In genomic region chrX:70762285-70762684, GRCh38 we compare ENCODE assay signal across 21 cellular contexts.
A peak's percentile ranks its signal among the peaks of the same experiment; 100 is the strongest.
DNase-seq lines count a peak whose midpoint lies in the region; ATAC-seq, FAIRE-seq and TF ChIP-seq lines count a peak whose summit lies in the region.
"Had no signal": no experiment of that assay in that cellular context is flagged by ENCODE, and none has a peak within 500 bp of the region (broad histone marks: within the 10 kb centered on the region; RNA-seq: fewer than 3 reads in every experiment).

No MANE protein-coding gene starts in this region.

- no peak overlapping the region for H3K27ac ChIP-seq in K562 (ENCODE audit: extremely low read depth, low read depth, low read length)
- H3K27ac ChIP-seq: BLaER1 treated with 17β-estradiol and CSF1 and Interleukin-3, amounts not matched to agents 10 nM and 100 nM; esophagus squamous epithelium; right atrium auricular region; upper lobe of right lung had no signal

- ATAC-seq in K562 (no peak), GM18520 (IDR thresholded peaks at IDR 0.05; ENCODE audit: unreplicated experiment) (no peak), GM19463 (IDR thresholded peaks at IDR 0.05; ENCODE audit: unreplicated experiment) (no peak), HG03571 (IDR thresholded peaks at IDR 0.05; ENCODE audit: unreplicated experiment) (no peak), GM18502 (IDR thresholded peaks at IDR 0.05; ENCODE audit: poor library complexity, unreplicated experiment) (no peak)
- ATAC-seq: activated CD8-positive, alpha-beta memory T cell treated with anti-CD3 and anti-CD28 coated beads, Interleukin-2, amount 10 ng/mL, durations not matched to agents 7 days and 5 days; upper lobe of right lung had no signal

- H3K4me1 ChIP-seq in K562 (replicated peaks in 1 of 2; ENCODE audit: control insufficient read depth in 2 of 2, insufficient read depth in 2 of 2, low read length in 2 of 2) = no peaks in the 10 kb centered on the region
- H3K4me1 ChIP-seq: BLaER1 treated with 17β-estradiol and CSF1 and Interleukin-3, amounts not matched to agents 10 nM and 100 nM; esophagus squamous epithelium; right atrium auricular region; upper lobe of right lung had no signal

- BruUV-seq in K562 (replicated peaks; lab: Mats Ljungman, UMichigan) = no TSS peak

- 3% methylated on average over 10 of the region's 10 CpGs for WGBS in K562 (ENCODE audit: insufficient coverage, low coverage, missing lambda C conversion rate)

- TF ChIP-seq RAD21 in K562 (CRISPR knock-in tag; conservative IDR thresholded peaks at IDR 0.05 in 1 of 2, IDR thresholded peaks at IDR 0.05 in 1 of 2) = no peak

- H3K9me3 ChIP-seq in K562 (replicated peaks; ENCODE audit: control insufficient read depth, insufficient read depth, low read depth, low read length) = no peaks in the 10 kb centered on the region
- H3K9me3 ChIP-seq: esophagus squamous epithelium, right atrium auricular region, upper lobe of right lung had no signal

- CTCF ChIA-PET in K562 (lab: Yijun Ruan, JAX; ENCODE audit: low intra/inter-chr PET ratio) = no interaction called here

- DNase-seq in NCI-H748 (lab: John Stamatoyannopoulos, UW; ENCODE audit: unreplicated experiment) = peak; percentile 22
- no peak for DNase-seq in NCI-H748 treated with DMSO at 0.1 percent for 48 hours (lab: John Stamatoyannopoulos, UW)
- DNase-seq in NCI-H82 (lab: John Stamatoyannopoulos, UW) = peak; percentile 42
- DNase-seq in K562 (ENCODE audit: extremely low read depth in 1 of 4, low spot score in 3 of 4) = peak in 1 of 4 experiments; percentile 3
- DNase-seq: ACHN; activated CD8-positive, alpha-beta memory T cell treated with anti-CD3 and anti-CD28 coated beads, Interleukin-2, amount 10 ng/mL, durations not matched to agents 7 days and 5 days; activated naive CD8-positive, alpha-beta T cell treated with anti-CD3 and anti-CD28 coated beads for 36 hours; effector CD4-positive, alpha-beta T cell; esophagus squamous epithelium; GF-D8; GOT3; mammary epithelial cell; NCI-H1417 treated with DMSO at 0.1 percent for 48 hours; stimulated activated CD4-positive, alpha-beta T cell treated with anti-CD3 and anti-CD28 coated beads, Interleukin-15, amount 100 ng/mL, for 24 hours; upper lobe of right lung had no signal

- peak; percentile 6 for FAIRE-seq in K562 (lab: Jason Lieb, UNC)

- H3K79me2 ChIP-seq in K562 (ENCODE audit: control insufficient read depth, insufficient read depth, low read length) = no peaks in the 10 kb centered on the region

- no peak overlapping the region for H3K4me2 ChIP-seq in K562 (ENCODE audit: insufficient read depth, low read length)
- H3K4me2 ChIP-seq: BLaER1 treated with 17β-estradiol and CSF1 and Interleukin-3, amounts not matched to agents 10 nM and 100 nM had no signal

- intact Hi-C loops in K562 (cut with micrococcal nuclease) = no loop called here

- H3K9ac ChIP-seq in K562 (ENCODE audit: insufficient read depth in 1 of 2, low read depth in 2 of 2, low read length in 2 of 2) = no peak overlapping the region
- H3K9ac ChIP-seq: BLaER1 treated with 17β-estradiol and CSF1 and Interleukin-3, amounts not matched to agents 10 nM and 100 nM had no signal

- no peak overlapping the region for H3K4me3 ChIP-seq in K562
- H3K4me3 ChIP-seq: BLaER1 treated with 17β-estradiol and CSF1 and Interleukin-3, amounts not matched to agents 10 nM and 100 nM; esophagus squamous epithelium; right atrium auricular region; upper lobe of right lung had no signal

- TF ChIP-seq CTCF in K562 (IDR thresholded peaks at IDR 0.05 in 2 of 3, conservative IDR thresholded peaks at IDR 0.05 in 1 of 3; ENCODE audit: insufficient read depth in 2 of 3, low read depth in 1 of 3, low read length in 3 of 3) = peak in 2 of 3 experiments; percentile 8 to 19; a peak in 2 of 6 replicates

- in situ Hi-C loops in K562 (cut with MboI) = loop anchor here (10.0 to 25.0 kb wide), 3 partner anchors 193 to 575 kb away; no protein-coding TSS in a partner anchor

- H3K27me3 ChIP-seq in K562 (ENCODE audit: control insufficient read depth in 2 of 2, insufficient read depth in 2 of 2, low read length in 2 of 2) = no peaks in the 10 kb centered on the region
- H3K27me3 ChIP-seq: esophagus squamous epithelium, right atrium auricular region, upper lobe of right lung had no signal

- no peaks in the 10 kb centered on the region for H3K36me3 ChIP-seq in K562 (ENCODE audit: control insufficient read depth, insufficient read depth, low read length)
- H3K36me3 ChIP-seq: BLaER1 treated with 17β-estradiol and CSF1 and Interleukin-3, amounts not matched to agents 10 nM and 100 nM; esophagus squamous epithelium; right atrium auricular region; upper lobe of right lung had no signal

- no peaks in the 10 kb centered on the region for H4K20me1 ChIP-seq in K562 (replicated peaks; ENCODE audit: control insufficient read depth, insufficient read depth, low read length)
- H4K20me1 ChIP-seq: BLaER1 treated with 17β-estradiol and CSF1 and Interleukin-3, amounts not matched to agents 10 nM and 100 nM had no signal

- H3K9me1 ChIP-seq in K562 (ENCODE audit: control insufficient read depth, insufficient read depth, low read length) = no peaks in the 10 kb centered on the region

- TF ChIP-seq EP300 in K562 (IDR thresholded peaks at IDR 0.05; ENCODE audit: low read length) = no peak

- no peak overlapping the region for H2AFZ ChIP-seq in K562 (ENCODE audit: low read depth, low read length)

- POLR2A ChIA-PET in K562 (lab: Yijun Ruan, JAX) = interaction anchor here (0.6 kb wide), 1 partner anchor 343 kb away, joined by 3 read pairs; no protein-coding TSS in a partner anchor

- no peak for TF ChIP-seq POLR2A in K562 (conservative IDR thresholded peaks at IDR 0.05)

TF ChIP-seq in K562, 482 proteins besides CTCF, POLR2A, EP300 and RAD21:
- no peak for TF ChIP-seq PBX2 (CRISPR knock-in tag; IDR thresholded peaks at IDR 0.05; ENCODE audit: low read depth)
- TF ChIP-seq PBX2 (tag; conservative IDR thresholded peaks at IDR 0.05; ENCODE audit: low read depth) = no peak
- TF ChIP-seq, protein P1, sequence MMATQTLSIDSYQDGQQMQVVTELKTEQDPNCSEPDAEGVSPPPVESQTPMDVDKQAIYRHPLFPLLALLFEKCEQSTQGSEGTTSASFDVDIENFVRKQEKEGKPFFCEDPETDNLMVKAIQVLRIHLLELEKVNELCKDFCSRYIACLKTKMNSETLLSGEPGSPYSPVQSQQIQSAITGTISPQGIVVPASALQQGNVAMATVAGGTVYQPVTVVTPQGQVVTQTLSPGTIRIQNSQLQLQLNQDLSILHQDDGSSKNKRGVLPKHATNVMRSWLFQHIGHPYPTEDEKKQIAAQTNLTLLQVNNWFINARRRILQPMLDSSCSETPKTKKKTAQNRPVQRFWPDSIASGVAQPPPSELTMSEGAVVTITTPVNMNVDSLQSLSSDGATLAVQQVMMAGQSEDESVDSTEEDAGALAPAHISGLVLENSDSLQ (IDR thresholded peaks at IDR 0.05) = peak; percentile 41; the same call in 1 of the 2 replicates
